Comparison of ENCODE assay signal across 18 cellular contexts in genomic region chr7:19958309-19958896, GRCh38.
DNase-seq lines count a peak whose midpoint lies in the region; ATAC-seq and TF ChIP-seq lines count a peak whose summit lies in the region.
"Had no signal": no experiment of that assay in that cellular context is flagged by ENCODE, and none has a peak within 500 bp of the region (broad histone marks: within the 10 kb centered on the region; RNA-seq: fewer than 3 reads in every experiment).

No MANE protein-coding gene starts in this region.

- no peaks in the 10 kb centered on the region for H3K9me2 ChIP-seq in PC-3 (replicated peaks; ENCODE audit: low read length)

- no peak overlapping the region for H3K27ac Mint-ChIP-seq in activated CD8-positive, alpha-beta memory T cell treated with anti-CD3 and anti-CD28 coated beads, Interleukin-2, amount 10 ng/mL, durations not matched to agents 7 days and 5 days
- H3K27ac Mint-ChIP-seq in endodermal cell = no peak overlapping the region
- H3K27ac Mint-ChIP-seq: activated naive CD8-positive, alpha-beta T cell treated with anti-CD3 and anti-CD28 coated beads, Interleukin-2, amount 50 U/mL, for 24 hours; natural killer cell had no signal

- no peaks in the 10 kb centered on the region for H3K9me3 Mint-ChIP-seq in activated CD8-positive, alpha-beta memory T cell treated with anti-CD3 and anti-CD28 coated beads, Interleukin-2, amount 10 ng/mL, durations not matched to agents 7 days and 5 days (ENCODE audit: low read depth)
- H3K9me3 Mint-ChIP-seq in endodermal cell = peaks cover 44% of the 10 kb centered on the region
- H3K9me3 Mint-ChIP-seq: activated naive CD8-positive, alpha-beta T cell treated with anti-CD3 and anti-CD28 coated beads, Interleukin-2, amount 50 U/mL, for 24 hours had no signal

- ATAC-seq in PC-3 (peak; percentile 92), esophagus mucosa (peak; percentile 65), GM21528 (IDR thresholded peaks at IDR 0.05; ENCODE audit: low FRiP score, unreplicated experiment) (no peak)
- ATAC-seq in activated CD8-positive, alpha-beta memory T cell treated with anti-CD3 and anti-CD28 coated beads, Interleukin-2, amount 10 ng/mL, durations not matched to agents 7 days and 5 days = no peak
- ATAC-seq: activated naive CD8-positive, alpha-beta T cell treated with anti-CD3 and anti-CD28 coated beads, Interleukin-2, amount 50 U/mL, for 24 hours; natural killer cell had no signal

- H3K27ac ChIP-seq in PC-3 (ENCODE audit: low read length) (peak overlapping the region; percentile 99), osteoblast (ENCODE audit: low read depth, low read length) (peak overlapping the region; percentile 88), endodermal cell (ENCODE audit: low read depth, low read length) (no peak overlapping the region)
- H3K27ac ChIP-seq: tibial artery had no signal

- BruUV-seq in PC-3 (replicated peaks; lab: Mats Ljungman, UMichigan) = no TSS peak

- no peaks in the 10 kb centered on the region for H3K4me1 Mint-ChIP-seq in activated CD8-positive, alpha-beta memory T cell treated with anti-CD3 and anti-CD28 coated beads, Interleukin-2, amount 10 ng/mL, durations not matched to agents 7 days and 5 days
- no peaks in the 10 kb centered on the region for H3K4me1 Mint-ChIP-seq in endodermal cell
- H3K4me1 Mint-ChIP-seq: activated naive CD8-positive, alpha-beta T cell treated with anti-CD3 and anti-CD28 coated beads, Interleukin-2, amount 50 U/mL, for 24 hours; natural killer cell had no signal

- H3K27me3 Mint-ChIP-seq in activated CD8-positive, alpha-beta memory T cell treated with anti-CD3 and anti-CD28 coated beads, Interleukin-2, amount 10 ng/mL, durations not matched to agents 7 days and 5 days = no peaks in the 10 kb centered on the region
- no peaks in the 10 kb centered on the region for H3K27me3 Mint-ChIP-seq in endodermal cell (ENCODE audit: insufficient read depth)
- H3K27me3 Mint-ChIP-seq: activated naive CD8-positive, alpha-beta T cell treated with anti-CD3 and anti-CD28 coated beads, Interleukin-2, amount 50 U/mL, for 24 hours had no signal

- H3K4me2 ChIP-seq in PC-3 (ENCODE audit: low read length) (peak overlapping the region; percentile 72; the same call in 1 of the 2 replicates), osteoblast (ENCODE audit: insufficient read depth, low read length) (no peak overlapping the region)

- no peaks in the 10 kb centered on the region for H3F3A ChIP-seq in PC-3 (ENCODE audit: low read length, unreplicated experiment)

- H3K4me1 ChIP-seq in PC-3 (ENCODE audit: insufficient read depth, low read length) = peaks cover 19% of the 10 kb centered on the region
- peaks cover 9% of the 10 kb centered on the region for H3K4me1 ChIP-seq in osteoblast (ENCODE audit: insufficient read depth, low read length)
- no peaks in the 10 kb centered on the region for H3K4me1 ChIP-seq in endodermal cell (ENCODE audit: control insufficient read depth, insufficient read depth, low read length)
- H3K4me1 ChIP-seq: HAP-1, tibial artery had no signal

- H3K79me2 ChIP-seq in PC-3 (ENCODE audit: low read length) (no peaks in the 10 kb centered on the region), osteoblast (ENCODE audit: insufficient read depth, low read length) (no peaks in the 10 kb centered on the region)

- H3K36me3 Mint-ChIP-seq in activated CD8-positive, alpha-beta memory T cell treated with anti-CD3 and anti-CD28 coated beads, Interleukin-2, amount 10 ng/mL, durations not matched to agents 7 days and 5 days = no peaks in the 10 kb centered on the region
- peaks cover 78% of the 10 kb centered on the region for H3K36me3 Mint-ChIP-seq in endodermal cell (ENCODE audit: low read depth)
- H3K36me3 Mint-ChIP-seq: natural killer cell had no signal

- TF ChIP-seq CTCF in PC-3 (conservative IDR thresholded peaks at IDR 0.05; ENCODE audit: low read depth, low read length) = no peak
- TF ChIP-seq CTCF in osteoblast (IDR thresholded peaks at IDR 0.05; ENCODE audit: extremely low read depth, low read depth, low read length) = no peak
- no peak for TF ChIP-seq CTCF in endodermal cell (conservative IDR thresholded peaks at IDR 0.05)

- no peaks in the 10 kb centered on the region; the same call in 1 of the 2 replicates for H3K36me3 ChIP-seq in PC-3 (ENCODE audit: low read depth, low read length)
- H3K36me3 ChIP-seq in osteoblast (ENCODE audit: insufficient read depth, low read length) = no peaks in the 10 kb centered on the region
- H3K36me3 ChIP-seq in endodermal cell (ENCODE audit: control insufficient read depth, insufficient read depth, low read length) = peaks cover 9% of the 10 kb centered on the region
- H3K36me3 ChIP-seq: HAP-1, tibial artery had no signal

- H3K9ac ChIP-seq in PC-3 (ENCODE audit: low read length) (peak overlapping the region; percentile 82), endodermal cell (ENCODE audit: extremely low read depth, low read length, poor library complexity, severe bottlenecking) (no peak overlapping the region)

- H3K9me3 ChIP-seq in PC-3 (ENCODE audit: low read length) (no peaks in the 10 kb centered on the region; the same call in 1 of the 2 replicates), osteoblast (ENCODE audit: low read depth, low read length) (no peaks in the 10 kb centered on the region), endodermal cell (ENCODE audit: control insufficient read depth, low read length) (peaks cover 30% of the 10 kb centered on the region)
- H3K9me3 ChIP-seq: HAP-1 had no signal

- H2AFZ ChIP-seq in PC-3 (ENCODE audit: low read length) (no peak overlapping the region), osteoblast (ENCODE audit: low read length) (no peak overlapping the region)

- no peak overlapping the region for H3K4me3 Mint-ChIP-seq in activated CD8-positive, alpha-beta memory T cell treated with anti-CD3 and anti-CD28 coated beads, Interleukin-2, amount 10 ng/mL, durations not matched to agents 7 days and 5 days
- no peak overlapping the region for H3K4me3 Mint-ChIP-seq in endodermal cell
- H3K4me3 Mint-ChIP-seq: activated naive CD8-positive, alpha-beta T cell treated with anti-CD3 and anti-CD28 coated beads, Interleukin-2, amount 50 U/mL, for 24 hours; natural killer cell had no signal

- H3K4me3 ChIP-seq in PC-3 (ENCODE audit: low read length) (no peak overlapping the region), osteoblast (ENCODE audit: insufficient read depth, low read length) (no peak overlapping the region), endodermal cell (ENCODE audit: low read length) (no peak overlapping the region)
- H3K4me3 ChIP-seq: HAP-1, tibial artery had no signal

- intact Hi-C loops in PC-3 (cut with micrococcal nuclease) = loop anchor here (1.0 to 5.0 kb wide), 9 partner anchors 73 to 640 kb away; no protein-coding TSS in a partner anchor

- CTCF ChIA-PET in PC-3 (lab: Charles Lee) = interaction anchor here (1.0 kb wide), 1 partner anchor 12 kb away, joined by 5 read pairs; no protein-coding TSS in a partner anchor
- CTCF ChIA-PET in activated CD8-positive, alpha-beta memory T cell treated with anti-CD3 and anti-CD28 coated beads, Interleukin-2, amount 10 ng/mL, durations not matched to agents 7 days and 5 days (lab: Charles Lee) = no interaction called here

- peak; percentile 64 for DNase-seq in DMS53 (lab: John Stamatoyannopoulos, UW)
- DNase-seq in PC-3 = peak; percentile 98
- DNase-seq in osteoblast (ENCODE audit: insufficient read length, low spot score, missing footprints) = peak; percentile 46
- no peak for DNase-seq in activated CD8-positive, alpha-beta memory T cell treated with anti-CD3 and anti-CD28 coated beads, Interleukin-2, amount 10 ng/mL, durations not matched to agents 7 days and 5 days
- no peak for DNase-seq in endodermal cell
- no peak for DNase-seq in stimulated activated CD4-positive, alpha-beta T cell treated with anti-CD3 and anti-CD28 coated beads, Interleukin-1b, Interleukin-23, amount 100 ng/mL, for 48 hours
- DNase-seq: activated CD4-positive, alpha-beta T cell treated with anti-CD3 and anti-CD28 coated beads, Interleukin-2, amount 50 U/mL, for 48 hours; activated naive CD8-positive, alpha-beta T cell treated with anti-CD3 and anti-CD28 coated beads, Interleukin-2, amount 50 U/mL, for 24 hours; DMS 273 treated with DMSO at 0.1 percent for 48 hours; foreskin melanocyte; natural killer cell; NCI-H1930; Right ventricle myocardium superior; stimulated activated CD4-positive, alpha-beta T cell treated with anti-CD3 and anti-CD28 coated beads, Interleukin-4, amount 100 ng/mL, for 24 hours; tibial artery had no signal

- POLR2A ChIA-PET in PC-3 (lab: Charles Lee; ENCODE audit: unreplicated experiment) = interaction anchor here (0.6 kb wide), 3 partner anchors 194 to 398 kb away, joined by 4 to 7 read pairs (median 4); no protein-coding TSS in a partner anchor

- H3K27me3 ChIP-seq in PC-3 (ENCODE audit: low read length) (no peaks in the 10 kb centered on the region), osteoblast (ENCODE audit: insufficient read depth, low read length) (no peaks in the 10 kb centered on the region), endodermal cell (ENCODE audit: control insufficient read depth, insufficient read depth, low read length, poor library complexity, severe bottlenecking) (no peaks in the 10 kb centered on the region)
- H3K27me3 ChIP-seq: tibial artery had no signal

- no peaks in the 10 kb centered on the region for H4K20me1 ChIP-seq in PC-3 (ENCODE audit: low read length)
- no peaks in the 10 kb centered on the region for H4K20me1 ChIP-seq in osteoblast (ENCODE audit: insufficient read depth, low read length)

- WGBS in endodermal cell (ENCODE audit: insufficient coverage in 1 of 2, insufficient read length in 1 of 2), 2 experiments = 84 to 96% methylated on average over 3 of the region's 3 CpGs

Comparison
In these comparisons a context has a peak if more than half of its experiments do, and no peak if none do; other contexts are left out.
1. DNase-seq: peak in DMS53 (single experiment), PC-3 (single experiment) and osteoblast (single experiment); none in activated CD8-positive, alpha-beta memory T cell treated with anti-CD3 and anti-CD28 coated beads, Interleukin-2, amount 10 ng/mL, durations not matched to agents 7 days and 5 days (single experiment), endodermal cell (single experiment) and stimulated activated CD4-positive, alpha-beta T cell treated with anti-CD3 and anti-CD28 coated beads, Interleukin-1b, Interleukin-23, amount 100 ng/mL, for 48 hours (single experiment).
2. ATAC-seq: peak in PC-3 (single experiment) and esophagus mucosa (single experiment); none in activated CD8-positive, alpha-beta memory T cell treated with anti-CD3 and anti-CD28 coated beads, Interleukin-2, amount 10 ng/mL, durations not matched to agents 7 days and 5 days (single experiment) and GM21528 (single experiment).